Comparison of ENCODE assay signal across 8 cellular contexts in the genomic region with DNA sequence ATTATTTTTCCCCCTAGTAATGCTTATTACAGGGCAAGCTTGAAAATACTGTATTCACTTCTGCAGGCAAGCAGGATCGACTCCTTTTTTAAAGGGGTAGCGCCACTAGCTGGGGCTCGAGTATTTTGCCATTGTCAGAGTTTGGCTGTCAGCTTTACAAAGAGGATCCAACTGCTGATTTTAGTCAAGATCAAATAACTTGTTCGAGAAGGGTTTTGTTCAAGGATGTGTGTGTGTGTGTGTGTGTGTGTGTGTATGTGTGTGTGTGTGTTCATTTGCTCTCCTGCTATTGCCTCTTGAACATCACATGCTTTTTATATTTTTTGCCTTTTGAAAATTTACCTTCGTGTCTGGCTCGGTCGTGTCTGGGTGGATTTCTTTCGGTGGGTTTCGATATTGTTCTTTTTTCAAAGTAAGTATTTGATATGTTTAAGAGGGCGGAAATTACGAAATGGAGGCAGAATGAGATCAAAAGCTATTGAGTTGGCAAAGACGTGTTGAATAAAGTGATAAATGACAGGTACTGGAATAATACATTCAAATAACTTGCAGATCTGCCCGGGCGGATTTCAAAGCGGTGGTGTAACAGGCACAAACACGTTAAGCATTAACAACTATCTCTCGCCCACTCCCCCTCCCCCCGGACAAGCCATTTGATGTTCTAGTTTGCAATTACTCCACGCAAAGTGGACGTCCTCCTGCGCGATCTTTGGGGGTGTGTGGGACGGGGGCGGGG. TPM values are rescaled to one million over a fixed set of nuclear protein-coding genes. Genes with fewer than 3 reads are reported as not detected.
DNase-seq lines count a peak whose midpoint lies in the region; ATAC-seq, FAIRE-seq and TF ChIP-seq lines count a peak whose summit lies in the region.

No MANE protein-coding gene starts in this region.

- H3K27ac Mint-ChIP-seq in endothelial cell (ENCODE audit: unreplicated experiment), result peak overlapping the region; percentile 20

- BruUV-seq in HCT116 (replicated peaks; lab: Mats Ljungman, UMichigan), result no TSS peak

- FAIRE-seq in D721Med (lab: Jason Lieb, UNC), result no peak

- H4K20me1 ChIP-seq in HCT116 (ENCODE audit: insufficient read depth), result no peaks in the 10 kb centered on the region

- peak overlapping the region; percentile 68 for H3K9ac ChIP-seq in HCT116 (ENCODE audit: low read length)

- no peaks in the 10 kb centered on the region for H3K36me3 Mint-ChIP-seq in endothelial cell (ENCODE audit: low read depth, unreplicated experiment)

- peak; percentile 13; the same call in 1 of the 2 replicates for ATAC-seq in HCT116
- ATAC-seq in HG02885 (IDR thresholded peaks at IDR 0.05; ENCODE audit: poor library complexity, unreplicated experiment), result no peak

- H3K27me3 ChIP-seq in HCT116 (ENCODE audit: insufficient read depth, low read length), result no peaks in the 10 kb centered on the region

- POLR2A ChIA-PET in HCT116 (lab: Charles Lee), result interaction anchor here (0.7 to 0.9 kb wide), 4 partner anchors 12 to 155 kb away, joined by 3 to 4 read pairs (median 4); no protein-coding TSS in a partner anchor

- H3K4me1 Mint-ChIP-seq in endothelial cell (ENCODE audit: unreplicated experiment), result peaks cover 24% of the 10 kb centered on the region

- peak overlapping the region; percentile 92 for H3K27ac ChIP-seq in HCT116 (ENCODE audit: low read depth, low read length)

- peak overlapping the region; percentile 28 for H2AFZ ChIP-seq in HCT116 (ENCODE audit: low read depth, low read length, poor library complexity, severe bottlenecking)

- H3K4me1 ChIP-seq in HCT116 (ENCODE audit: control insufficient read depth in 1 of 2, insufficient read depth in 2 of 2, low read length in 2 of 2), result peaks cover 20 to 36% of the 10 kb centered on the region in 2 experiments; a peak in 3 of 4 replicates

- peak overlapping the region; percentile 64 to 75 for H3K4me3 ChIP-seq in HCT116 (replicated peaks in 1 of 2; ENCODE audit: low read depth in 1 of 2, low read length in 2 of 2)

- CTCF ChIA-PET in HCT116 (lab: Charles Lee), result interaction anchor here (1.0 to 1.1 kb wide), 3 partner anchors 136 to 152 kb away, joined by 4 to 6 read pairs (median 4); no protein-coding TSS in a partner anchor

- H3K9me3 Mint-ChIP-seq in endothelial cell (ENCODE audit: unreplicated experiment), result no peaks in the 10 kb centered on the region

- no peaks in the 10 kb centered on the region for H3K36me3 ChIP-seq in HCT116 (ENCODE audit: control insufficient read depth in 1 of 2, insufficient read depth in 2 of 2, low read length in 2 of 2)

- TF ChIP-seq POLR2A in HCT116 (IDR thresholded peaks at IDR 0.05; ENCODE audit: borderline replicate concordance, extremely low read depth, insufficient read depth, insufficient read length), result no peak

- DNase-seq in D721Med (ENCODE audit: insufficient read length, low spot score), result no peak
- DNase-seq in HCT116 (ENCODE audit: low read depth, low spot score), result peak; percentile 51
- DNase-seq in NCI-H526 treated with DMSO at 0.1 percent for 48 hours (lab: John Stamatoyannopoulos, UW), result peak; percentile 59
- DNase-seq in activated CD8-positive, alpha-beta memory T cell treated with anti-CD3 and anti-CD28 coated beads, Interleukin-2, amount 50 U/mL, for 24 hours (ENCODE audit: extremely low read depth), result peak; percentile 24
- DNase-seq in endothelial cell (ENCODE audit: low spot score), result peak; percentile 16
- peak; percentile 78 for DNase-seq in midbrain (lab: John Stamatoyannopoulos, UW)
- DNase-seq in stimulated activated CD8-positive, alpha-beta memory T cell treated with anti-CD3 and anti-CD28 coated beads, Interleukin-7, amount 100 ng/mL, for 4 hours (ENCODE audit: low read depth in 2 of 2), result peak; percentile 66 to 71

- H3K4me2 ChIP-seq in HCT116 (ENCODE audit: low read length), result peak overlapping the region; percentile 94

- TF ChIP-seq CTCF in D721Med (IDR thresholded peaks at IDR 0.05; ENCODE audit: insufficient read depth, missing control alignments) (peak; percentile 29), HCT116 (IDR thresholded peaks at IDR 0.05 in 2 of 3, conservative IDR thresholded peaks at IDR 0.05 in 1 of 3; ENCODE audit: borderline replicate concordance in 1 of 3, insufficient read depth in 1 of 3, low read depth in 2 of 3, low read length in 2 of 3) (no peak), endothelial cell (IDR thresholded peaks at IDR 0.05; ENCODE audit: unreplicated experiment) (no peak)

- no peaks in the 10 kb centered on the region for H3K27me3 Mint-ChIP-seq in endothelial cell (ENCODE audit: unreplicated experiment)

- RAD21 ChIA-PET in HCT116 (lab: Charles Lee; ENCODE audit: low non-redundant PET in 1 of 2, low total read pairs in 2 of 2, uncharacterized antibody in 2 of 2, unreplicated experiment in 2 of 2), result interaction anchor here (0.6 kb wide), 2 partner anchors 49 to 65 kb away, joined by 3 to 5 read pairs; no protein-coding TSS in a partner anchor

- intact Hi-C loops in HCT116 (cut with micrococcal nuclease), result loop anchor here (2.0 to 5.0 kb wide), 4 partner anchors 65 to 342 kb away; no protein-coding TSS in a partner anchor

- peaks cover 3% of the 10 kb centered on the region; the same call in 1 of the 2 replicates for H3K79me2 ChIP-seq in HCT116 (ENCODE audit: insufficient read depth, low read length)

- no peaks in the 10 kb centered on the region for H3K9me2 ChIP-seq in HCT116 (ENCODE audit: insufficient read depth)

- no peaks in the 10 kb centered on the region for H3K9me3 ChIP-seq in HCT116 (ENCODE audit: control insufficient read depth in 1 of 2, insufficient read depth in 1 of 2, low read depth in 1 of 2, low read length in 2 of 2)

- peak; percentile 54 for TF ChIP-seq RAD21 in HCT116 (IDR thresholded peaks at IDR 0.05; ENCODE audit: low read depth)

- peak overlapping the region; percentile 95 for H3K4me3 Mint-ChIP-seq in endothelial cell (ENCODE audit: unreplicated experiment)

TF ChIP-seq in HCT116, 20 proteins besides CTCF, POLR2A, EP300 and RAD21:
- TF ChIP-seq YY1 (IDR thresholded peaks at IDR 0.05; ENCODE audit: extremely low read depth, insufficient replicate concordance, low read depth, low read length) (no peak), SRF (IDR thresholded peaks at IDR 0.05; ENCODE audit: low read depth) (no peak), CBX3 (IDR thresholded peaks at IDR 0.05; ENCODE audit: low read depth) (0 out of 2 replicates have a peak, but pooled peaks have one; percentile 16), ELF1 (IDR thresholded peaks at IDR 0.05; ENCODE audit: borderline replicate concordance, low read depth) (no peak), EZH2phosphoT487 (IDR thresholded peaks at IDR 0.05; ENCODE audit: borderline replicate concordance) (no peak), EGR1 (IDR thresholded peaks at IDR 0.05; ENCODE audit: low read depth) (no peak), SP1 (IDR thresholded peaks at IDR 0.05; ENCODE audit: low read depth) (no peak), EZH2 (IDR thresholded peaks at IDR 0.05) (no peak), ZFX (IDR thresholded peaks at IDR 0.05) (no peak), CEBPB (IDR thresholded peaks at IDR 0.05; ENCODE audit: low read depth) (0 out of 2 replicates have a peak, but pooled peaks have one; percentile 12), POLR2AphosphoS5 (IDR thresholded peaks at IDR 0.05; ENCODE audit: low read depth, low read length) (no peak), SIN3A (IDR thresholded peaks at IDR 0.05; ENCODE audit: low read depth) (peak; percentile 14; the same call in 1 of the 2 replicates), ZNF274 (IDR thresholded peaks at IDR 0.05; ENCODE audit: low read depth, low read length) (no peak), FOSL1 (IDR thresholded peaks at IDR 0.05; ENCODE audit: low read depth) (no peak), JUND (IDR thresholded peaks at IDR 0.05) (no peak; the same call in 1 of the 2 replicates), MAX (IDR thresholded peaks at IDR 0.05) (no peak), TCF7L2 (IDR thresholded peaks at IDR 0.05; ENCODE audit: borderline replicate concordance, extremely low read depth, insufficient read depth, insufficient read length) (peak; percentile 35)
- TF ChIP-seq, protein P1, sequence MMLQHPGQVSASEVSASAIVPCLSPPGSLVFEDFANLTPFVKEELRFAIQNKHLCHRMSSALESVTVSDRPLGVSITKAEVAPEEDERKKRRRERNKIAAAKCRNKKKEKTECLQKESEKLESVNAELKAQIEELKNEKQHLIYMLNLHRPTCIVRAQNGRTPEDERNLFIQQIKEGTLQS (IDR thresholded peaks at IDR 0.05), result no peak
- TF ChIP-seq, protein P2, sequence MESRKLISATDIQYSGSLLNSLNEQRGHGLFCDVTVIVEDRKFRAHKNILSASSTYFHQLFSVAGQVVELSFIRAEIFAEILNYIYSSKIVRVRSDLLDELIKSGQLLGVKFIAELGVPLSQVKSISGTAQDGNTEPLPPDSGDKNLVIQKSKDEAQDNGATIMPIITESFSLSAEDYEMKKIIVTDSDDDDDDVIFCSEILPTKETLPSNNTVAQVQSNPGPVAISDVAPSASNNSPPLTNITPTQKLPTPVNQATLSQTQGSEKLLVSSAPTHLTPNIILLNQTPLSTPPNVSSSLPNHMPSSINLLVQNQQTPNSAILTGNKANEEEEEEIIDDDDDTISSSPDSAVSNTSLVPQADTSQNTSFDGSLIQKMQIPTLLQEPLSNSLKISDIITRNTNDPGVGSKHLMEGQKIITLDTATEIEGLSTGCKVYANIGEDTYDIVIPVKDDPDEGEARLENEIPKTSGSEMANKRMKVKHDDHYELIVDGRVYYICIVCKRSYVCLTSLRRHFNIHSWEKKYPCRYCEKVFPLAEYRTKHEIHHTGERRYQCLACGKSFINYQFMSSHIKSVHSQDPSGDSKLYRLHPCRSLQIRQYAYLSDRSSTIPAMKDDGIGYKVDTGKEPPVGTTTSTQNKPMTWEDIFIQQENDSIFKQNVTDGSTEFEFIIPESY (IDR thresholded peaks at IDR 0.05; ENCODE audit: extremely low read depth, insufficient replicate concordance, low read length), result no peak

RNA-seq across cellular contexts. Expression of gene ARID5B, which starts 1.1 kb away (rescaled TPM):
- total RNA-seq in HCT116 (2021; ENCODE audit: unreplicated experiment) (4.7 TPM), endothelial cell (ENCODE audit: unreplicated experiment) (0.62 TPM)
- 0.59 and 0.91 TPM in 2 replicates for polyA plus RNA-seq in HCT116 (2012)
